ENCODE assay signal across 18 cellular contexts in the genomic region with DNA sequence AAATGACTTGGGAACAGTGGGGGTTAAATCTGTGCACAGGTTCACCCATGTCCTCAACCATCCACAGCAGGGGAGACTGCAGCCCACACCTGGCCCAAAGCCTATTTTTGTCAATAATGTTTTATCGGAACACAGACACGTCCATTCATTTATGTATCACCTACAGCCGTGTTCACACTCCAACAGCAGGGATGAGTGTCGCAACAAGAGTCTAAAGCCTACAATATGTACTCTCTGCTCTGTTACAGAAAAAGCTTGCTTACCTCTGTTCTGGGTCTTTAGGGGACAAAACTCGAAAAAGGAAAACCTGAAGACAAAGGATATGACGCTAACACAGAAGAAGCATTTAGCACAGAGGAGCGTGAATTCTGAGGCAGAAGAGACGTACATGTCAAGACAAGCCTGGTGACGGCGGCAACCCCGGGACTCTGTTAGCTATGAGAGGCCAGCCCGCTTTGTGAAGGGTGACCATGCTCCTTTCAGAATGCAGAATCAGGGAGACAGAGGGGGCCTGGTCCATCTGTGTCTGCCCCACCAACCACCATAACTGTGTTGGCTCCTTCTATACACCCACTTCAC. TPM values are rescaled to one million over a fixed set of nuclear protein-coding genes. Genes with fewer than 3 reads are reported as not detected.
DNase-seq lines count a peak whose midpoint lies in the region; ATAC-seq and TF ChIP-seq lines count a peak whose summit lies in the region.
"Had no signal": no experiment of that assay in that cellular context is flagged by ENCODE, and none has a peak within 500 bp of the region (broad histone marks: within the 10 kb centered on the region; RNA-seq: fewer than 3 reads in every experiment).

No MANE protein-coding gene starts in this region.

- TF ChIP-seq EP300 in sigmoid colon (IDR thresholded peaks at IDR 0.05) = no peak

- WGBS in sigmoid colon, 2 donors = 96% methylated on average over 12 of the region's 12 CpGs

- H3K4me1 Mint-ChIP-seq in WTC11 = peaks cover 62% of the 10 kb centered on the region

- H3K9me3 Mint-ChIP-seq in WTC11 = 0 out of 2 replicates have a peak, but pooled peaks cover 6% of the 10 kb centered on the region
- H3K9me3 Mint-ChIP-seq: T-cell had no signal

- 0 out of 2 replicates have a peak overlapping the region, but pooled peaks have one; percentile 59 for H3K27ac Mint-ChIP-seq in WTC11
- H3K27ac Mint-ChIP-seq: activated naive CD4-positive, alpha-beta T cell treated with anti-CD3 and anti-CD28 coated beads, Interleukin-2, amount 50 U/mL, for 72 hours; T-cell had no signal

- no peaks in the 10 kb centered on the region for H3K27me3 ChIP-seq in sigmoid colon
- H3K27me3 ChIP-seq: tibial artery had no signal

- H3K4me3 ChIP-seq in sigmoid colon = no peak overlapping the region
- H3K4me3 ChIP-seq: tibial artery had no signal

- H3K4me1 ChIP-seq in sigmoid colon = peaks cover 0 to 82% (median 68%) of the 10 kb centered on the region in 4 donors

- peak overlapping the region; percentile 20 to 85 (median 78) for H3K27ac ChIP-seq in sigmoid colon
- H3K27ac ChIP-seq: parathyroid adenoma, tibial artery had no signal

- no peaks in the 10 kb centered on the region for H3K36me3 Mint-ChIP-seq in WTC11

- TF ChIP-seq POLR2A in sigmoid colon (IDR thresholded peaks at IDR 0.05) = no peak

- CTCF ChIA-PET in WTC11 (lab: Charles Lee) = interaction anchor here (0.6 kb wide), 2 partner anchors 42 to 65 kb away, joined by 3 read pairs; no protein-coding TSS in a partner anchor

- H3K9me3 ChIP-seq in sigmoid colon = no peaks in the 10 kb centered on the region

- no peak for ATAC-seq in WTC11
- no peak for ATAC-seq in HG02798 (IDR thresholded peaks at IDR 0.05; ENCODE audit: poor library complexity, unreplicated experiment)
- ATAC-seq: activated naive CD4-positive, alpha-beta T cell treated with anti-CD3 and anti-CD28 coated beads, Interleukin-2, amount 50 U/mL, for 72 hours; T-cell had no signal

- TF ChIP-seq CTCF in WTC11 (IDR thresholded peaks at IDR 0.05) = no peak
- TF ChIP-seq CTCF in sigmoid colon (IDR thresholded peaks at IDR 0.05) = no peak

- intact Hi-C loops in sigmoid colon (cut with DNase I) = no loop called here

- H3K27me3 Mint-ChIP-seq in WTC11 (ENCODE audit: low read depth) = no peaks in the 10 kb centered on the region; the same call in 1 of the 2 replicates

- peak; percentile 90 for DNase-seq in NCI-H1694 (lab: John Stamatoyannopoulos, UW)
- DNase-seq in NCI-H1694 treated with DMSO at 0.1 percent for 48 hours (lab: John Stamatoyannopoulos, UW) = no peak
- DNase-seq in WTC11 (ENCODE audit: low spot score) = no peak
- peak; percentile 39 for DNase-seq in islet precursor cell
- DNase-seq in sigmoid colon = no peak
- DNase-seq in NCI-H524 (lab: John Stamatoyannopoulos, UW) = no peak
- DNase-seq in NCI-H187 (lab: John Stamatoyannopoulos, UW) = no peak
- DNase-seq: activated CD4-positive, alpha-beta T cell treated with anti-CD3 and anti-CD28 coated beads, Interleukin-2, amount 50 U/mL, for 4 hours; activated T-cell treated with anti-CD3 and anti-CD28 coated beads, Interleukin-2, amount 50 U/mL, for 1 hour; DMS153; hypothalamus; KBM-7; NCI-H2107; T-cell; tibial artery had no signal

- H3K4me3 Mint-ChIP-seq in WTC11 = no peak overlapping the region
- H3K4me3 Mint-ChIP-seq: T-cell had no signal

- POLR2A ChIA-PET in WTC11 (lab: Charles Lee) = interaction anchor here (0.6 to 0.7 kb wide), 2 partner anchors 13 to 962 kb away, joined by 3 to 9 read pairs; no protein-coding TSS in a partner anchor

- no peaks in the 10 kb centered on the region for H3K36me3 ChIP-seq in sigmoid colon
- H3K36me3 ChIP-seq: tibial artery had no signal

TF ChIP-seq in WTC11, 78 proteins besides CTCF, POLR2A, EP300 and RAD21:
- TF ChIP-seq ATF1 (CRISPR knock-in tag; IDR thresholded peaks at IDR 0.05) = no peak
- no peak for TF ChIP-seq SOX15 (CRISPR knock-in tag; IDR thresholded peaks at IDR 0.05)
- no peak for TF ChIP-seq PRRX2 (CRISPR knock-in tag; IDR thresholded peaks at IDR 0.05)
- no peak for TF ChIP-seq TP53 (CRISPR knock-in tag; IDR thresholded peaks at IDR 0.05)

RNA-seq across cellular contexts. Expression of a gene that starts 45.5 kb away (rescaled TPM):
- total RNA-seq in WTC11 (2021) = 17.6 to 23.6 TPM (median 18.0 TPM) in 3 replicates
- 10 to 100 TPM; 24.0 to 51.3 (median 38.2) TPM for total RNA-seq in sigmoid colon
- 10 to 100 TPM in 1 of 3 donors, 1 to 10 TPM in 2; 7.6 to 14.5 (median 9.6) TPM for polyA plus RNA-seq in sigmoid colon

Comparison
In these comparisons a context has a peak if more than half of its experiments do, and no peak if none do; other contexts are left out.
1. DNase-seq: peak in NCI-H1694 (single experiment) and islet precursor cell (single experiment); none in NCI-H1694 treated with DMSO at 0.1 percent for 48 hours (single experiment), WTC11 (single experiment), sigmoid colon (single experiment), NCI-H524 (0 of 2) and NCI-H187 (0 of 2).